1 cellular context compared by ENCODE assay signal in genomic region chr7:7968544-7969305, GRCh38.
TF ChIP-seq lines count a peak whose summit lies in the region.

GLCCI1 (plus strand) TSS chr7:7968796; CDS start chr7:7969351, 555 bp downstream.

TF ChIP-seq in K562, 482 proteins besides CTCF, POLR2A, EP300 and RAD21 (continued from another document and continues in another):
- TF ChIP-seq FOXO4 (CRISPR knock-in tag; IDR thresholded peaks at IDR 0.05) (no peak), FOS (IDR thresholded peaks at IDR 0.05; ENCODE audit: extremely low read depth, insufficient read length) (peak; percentile 97), WHSC1 (IDR thresholded peaks at IDR 0.05; ENCODE audit: low read length) (no peak), SAFB2 (IDR thresholded peaks at IDR 0.05; ENCODE audit: borderline replicate concordance, low read depth, low read length, severe bottlenecking) (no peak), GATA2 (CRISPR knock-in tag; IDR thresholded peaks at IDR 0.05) (no peak), HOXB6 (CRISPR knock-in tag; IDR thresholded peaks at IDR 0.05; ENCODE audit: borderline replicate concordance) (no peak), TARDBP (IDR thresholded peaks at IDR 0.05) (no peak), RHOXF2B (CRISPR knock-in tag; conservative IDR thresholded peaks at IDR 0.05) (no peak), KDM5B (IDR thresholded peaks at IDR 0.05; ENCODE audit: insufficient replicate concordance, low read depth, low read length) (peak; percentile 36), IRF2 (CRISPR knock-in tag; IDR thresholded peaks at IDR 0.05) (no peak), ZKSCAN1 (IDR thresholded peaks at IDR 0.05; ENCODE audit: low read depth, low read length) (0 out of 2 replicates have a peak, but pooled peaks have one; percentile 17), MECOM (CRISPR knock-in tag; IDR thresholded peaks at IDR 0.05) (no peak), NCOA2 (IDR thresholded peaks at IDR 0.05; ENCODE audit: partially characterized antibody in 2 of 2) (no peak), MYBL2 (IDR thresholded peaks at IDR 0.05; ENCODE audit: low read depth) (peak; percentile 62; the same call in 1 of the 2 replicates), MYBL2 (CRISPR knock-in tag; IDR thresholded peaks at IDR 0.05; ENCODE audit: borderline replicate concordance) (no peak), DMBX1 (CRISPR knock-in tag; IDR thresholded peaks at IDR 0.05; ENCODE audit: borderline replicate concordance) (peak; percentile 50), HMG20A (CRISPR knock-in tag; conservative IDR thresholded peaks at IDR 0.05) (no peak), HMGXB4 (CRISPR knock-in tag; IDR thresholded peaks at IDR 0.05) (no peak), SMARCC2 (IDR thresholded peaks at IDR 0.05; ENCODE audit: low read depth) (no peak), HNRNPLL (IDR thresholded peaks at IDR 0.05; ENCODE audit: low read depth, low read length, poor library complexity, severe bottlenecking) (peak; percentile 78), HNRNPL (IDR thresholded peaks at IDR 0.05; ENCODE audit: low read depth, low read length) (no peak), ZNF449 (CRISPR knock-in tag; IDR thresholded peaks at IDR 0.05) (peak; percentile 92; the same call in 1 of the 2 replicates), MYNN (IDR thresholded peaks at IDR 0.05) (0 out of 2 replicates have a peak, but pooled peaks have one; percentile 8), MYNN (CRISPR knock-in tag; IDR thresholded peaks at IDR 0.05) (no peak), FIP1L1 (IDR thresholded peaks at IDR 0.05; ENCODE audit: low read depth, low read length, poor library complexity, severe bottlenecking) (peak; percentile 22), ESRRA (IDR thresholded peaks at IDR 0.05; ENCODE audit: borderline replicate concordance, low read depth) (peak; percentile 53), SIN3A (IDR thresholded peaks at IDR 0.05; ENCODE audit: borderline replicate concordance in 2 of 2, control insufficient read depth in 1 of 2, low read depth in 2 of 2, low read length in 2 of 2) (peak in 1 of 2 experiments; percentile 38; a peak in 1 of 4 replicates), PRPF4 (IDR thresholded peaks at IDR 0.05; ENCODE audit: insufficient read depth, low read depth, low read length, poor library complexity, severe bottlenecking) (peak; percentile 60), SAP30 (IDR thresholded peaks at IDR 0.05; ENCODE audit: borderline replicate concordance, insufficient read depth, low read depth, low read length, poor library complexity, severe bottlenecking) (peak; percentile 57), ZNF696 (CRISPR knock-in tag; conservative IDR thresholded peaks at IDR 0.05) (no peak), ZZZ3 (IDR thresholded peaks at IDR 0.05) (no peak), KDM4B (IDR thresholded peaks at IDR 0.05; ENCODE audit: borderline replicate concordance in 2 of 2, low read depth in 1 of 2) (peak in 1 of 2 experiments; percentile 66; a peak in 1 of 4 replicates), CHD2 (IDR thresholded peaks at IDR 0.05; ENCODE audit: low read depth, low read length) (peak; percentile 82), ZNF384 (IDR thresholded peaks at IDR 0.05; ENCODE audit: low read depth, low read length) (no peak), HNRNPK (IDR thresholded peaks at IDR 0.05; ENCODE audit: low read depth, low read length, poor library complexity, severe bottlenecking) (no peak), CHAMP1 (IDR thresholded peaks at IDR 0.05) (no peak), SMAD4 (CRISPR knock-in tag; conservative IDR thresholded peaks at IDR 0.05) (peak; percentile 40; the same call in 1 of the 2 replicates), NRF1 (conservative IDR thresholded peaks at IDR 0.05 in 1 of 2, IDR thresholded peaks at IDR 0.05 in 1 of 2) (peak; percentile 85 to 87), BRF1 (IDR thresholded peaks at IDR 0.05; ENCODE audit: borderline replicate concordance, extremely low read depth, insufficient read length) (no peak), E2F1 (CRISPR knock-in tag; IDR thresholded peaks at IDR 0.05) (no peak), PHF20 (IDR thresholded peaks at IDR 0.05; ENCODE audit: partially characterized antibody) (peak; percentile 52), ZNF41 (CRISPR knock-in tag; conservative IDR thresholded peaks at IDR 0.05) (no peak), CTBP1 (IDR thresholded peaks at IDR 0.05; ENCODE audit: borderline replicate concordance) (peak; percentile 72)
- TF ChIP-seq, protein P1, sequence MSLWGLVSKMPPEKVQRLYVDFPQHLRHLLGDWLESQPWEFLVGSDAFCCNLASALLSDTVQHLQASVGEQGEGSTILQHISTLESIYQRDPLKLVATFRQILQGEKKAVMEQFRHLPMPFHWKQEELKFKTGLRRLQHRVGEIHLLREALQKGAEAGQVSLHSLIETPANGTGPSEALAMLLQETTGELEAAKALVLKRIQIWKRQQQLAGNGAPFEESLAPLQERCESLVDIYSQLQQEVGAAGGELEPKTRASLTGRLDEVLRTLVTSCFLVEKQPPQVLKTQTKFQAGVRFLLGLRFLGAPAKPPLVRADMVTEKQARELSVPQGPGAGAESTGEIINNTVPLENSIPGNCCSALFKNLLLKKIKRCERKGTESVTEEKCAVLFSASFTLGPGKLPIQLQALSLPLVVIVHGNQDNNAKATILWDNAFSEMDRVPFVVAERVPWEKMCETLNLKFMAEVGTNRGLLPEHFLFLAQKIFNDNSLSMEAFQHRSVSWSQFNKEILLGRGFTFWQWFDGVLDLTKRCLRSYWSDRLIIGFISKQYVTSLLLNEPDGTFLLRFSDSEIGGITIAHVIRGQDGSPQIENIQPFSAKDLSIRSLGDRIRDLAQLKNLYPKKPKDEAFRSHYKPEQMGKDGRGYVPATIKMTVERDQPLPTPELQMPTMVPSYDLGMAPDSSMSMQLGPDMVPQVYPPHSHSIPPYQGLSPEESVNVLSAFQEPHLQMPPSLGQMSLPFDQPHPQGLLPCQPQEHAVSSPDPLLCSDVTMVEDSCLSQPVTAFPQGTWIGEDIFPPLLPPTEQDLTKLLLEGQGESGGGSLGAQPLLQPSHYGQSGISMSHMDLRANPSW (CRISPR knock-in tag; IDR thresholded peaks at IDR 0.05), result 0 out of 2 replicates have a peak, but pooled peaks have one; percentile 22
- TF ChIP-seq, protein P2, sequence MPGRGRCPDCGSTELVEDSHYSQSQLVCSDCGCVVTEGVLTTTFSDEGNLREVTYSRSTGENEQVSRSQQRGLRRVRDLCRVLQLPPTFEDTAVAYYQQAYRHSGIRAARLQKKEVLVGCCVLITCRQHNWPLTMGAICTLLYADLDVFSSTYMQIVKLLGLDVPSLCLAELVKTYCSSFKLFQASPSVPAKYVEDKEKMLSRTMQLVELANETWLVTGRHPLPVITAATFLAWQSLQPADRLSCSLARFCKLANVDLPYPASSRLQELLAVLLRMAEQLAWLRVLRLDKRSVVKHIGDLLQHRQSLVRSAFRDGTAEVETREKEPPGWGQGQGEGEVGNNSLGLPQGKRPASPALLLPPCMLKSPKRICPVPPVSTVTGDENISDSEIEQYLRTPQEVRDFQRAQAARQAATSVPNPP (IDR thresholded peaks at IDR 0.05; ENCODE audit: borderline replicate concordance, insufficient read depth, insufficient read length), result no peak
- TF ChIP-seq, protein P3, sequence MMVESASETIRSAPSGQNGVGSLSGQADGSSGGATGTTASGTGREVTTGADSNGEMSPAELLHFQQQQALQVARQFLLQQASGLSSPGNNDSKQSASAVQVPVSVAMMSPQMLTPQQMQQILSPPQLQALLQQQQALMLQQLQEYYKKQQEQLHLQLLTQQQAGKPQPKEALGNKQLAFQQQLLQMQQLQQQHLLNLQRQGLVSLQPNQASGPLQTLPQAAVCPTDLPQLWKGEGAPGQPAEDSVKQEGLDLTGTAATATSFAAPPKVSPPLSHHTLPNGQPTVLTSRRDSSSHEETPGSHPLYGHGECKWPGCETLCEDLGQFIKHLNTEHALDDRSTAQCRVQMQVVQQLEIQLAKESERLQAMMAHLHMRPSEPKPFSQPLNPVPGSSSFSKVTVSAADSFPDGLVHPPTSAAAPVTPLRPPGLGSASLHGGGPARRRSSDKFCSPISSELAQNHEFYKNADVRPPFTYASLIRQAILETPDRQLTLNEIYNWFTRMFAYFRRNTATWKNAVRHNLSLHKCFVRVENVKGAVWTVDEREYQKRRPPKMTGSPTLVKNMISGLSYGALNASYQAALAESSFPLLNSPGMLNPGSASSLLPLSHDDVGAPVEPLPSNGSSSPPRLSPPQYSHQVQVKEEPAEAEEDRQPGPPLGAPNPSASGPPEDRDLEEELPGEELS (CRISPR knock-in tag; IDR thresholded peaks at IDR 0.05; ENCODE audit: borderline replicate concordance), result peak; percentile 57; the same call in 1 of the 2 replicates
- TF ChIP-seq, protein P4, sequence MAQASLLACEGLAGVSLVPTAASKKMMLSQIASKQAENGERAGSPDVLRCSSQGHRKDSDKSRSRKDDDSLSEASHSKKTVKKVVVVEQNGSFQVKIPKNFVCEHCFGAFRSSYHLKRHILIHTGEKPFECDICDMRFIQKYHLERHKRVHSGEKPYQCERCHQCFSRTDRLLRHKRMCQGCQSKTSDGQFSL (CRISPR knock-in tag; IDR thresholded peaks at IDR 0.05), result peak; percentile 81
- TF ChIP-seq, protein P4 (tag; IDR thresholded peaks at IDR 0.05), result peak in 1 of 2 experiments; percentile 73; a peak in 1 of 4 replicates
